In genomic region chr2:112642561-112642960, GRCh38 we compare ENCODE assay signal across 18 cellular contexts.
"Had no signal": no experiment of that assay in that cellular context is flagged by ENCODE, and none has a peak within 500 bp of the region (broad histone marks: within the 10 kb centered on the region; RNA-seq: fewer than 3 reads in every experiment).

No MANE protein-coding gene starts in this region.

- DNase-seq: activated CD4-positive, alpha-beta T cell treated with anti-CD3 and anti-CD28 coated beads, Interleukin-2, amount 50 U/mL, for 1 hour; activated T-cell treated with anti-CD3 and anti-CD28 coated beads, Interleukin-2, amount 50 U/mL, for 1 hour; brain microvascular endothelial cell; cerebellar nuclear complex; effector CD8-positive, alpha-beta T cell; heart left ventricle; left cardiac atrium; midbrain; right cardiac atrium; small intestine; stimulated activated CD4-positive, alpha-beta T cell treated with anti-CD3 and anti-CD28 coated beads, Interleukin-4, amount 100 ng/mL, for 4 hours; stimulated activated CD8-positive, alpha-beta memory T cell treated with anti-CD3 and anti-CD28 coated beads, Interleukin-4, amount 100 ng/mL, for 48 hours; stimulated activated naive CD4-positive, alpha-beta T cell treated with Interleukin-2 at 50 U/mL for 16 hours; transverse colon had no signal

- H3K27ac ChIP-seq: epithelial cell of prostate had no signal

- H3K4me3 Mint-ChIP-seq: activated CD8-positive, alpha-beta memory T cell treated with anti-CD3 and anti-CD28 coated beads, Interleukin-2, amount 10 ng/mL, durations not matched to agents 7 days and 5 days; activated naive CD8-positive, alpha-beta T cell had no signal

- H3K4me3 ChIP-seq: heart left ventricle, lung, transverse colon had no signal

- H3K27me3 ChIP-seq: brain microvascular endothelial cell, heart left ventricle, transverse colon had no signal

- H3K9me3 ChIP-seq: heart left ventricle, transverse colon had no signal

- ATAC-seq: activated CD8-positive, alpha-beta memory T cell treated with anti-CD3 and anti-CD28 coated beads, Interleukin-2, amount 10 ng/mL, durations not matched to agents 7 days and 5 days; heart left ventricle; left cardiac atrium; right cardiac atrium had no signal

- H3K27me3 Mint-ChIP-seq: activated CD8-positive, alpha-beta memory T cell treated with anti-CD3 and anti-CD28 coated beads, Interleukin-2, amount 10 ng/mL, durations not matched to agents 7 days and 5 days; activated naive CD8-positive, alpha-beta T cell had no signal

- H3K27ac Mint-ChIP-seq: activated CD8-positive, alpha-beta memory T cell treated with anti-CD3 and anti-CD28 coated beads, Interleukin-2, amount 10 ng/mL, durations not matched to agents 7 days and 5 days; activated naive CD8-positive, alpha-beta T cell had no signal
